ENCODE assay signal across 24 cellular contexts in genomic region chr5:41962491-41962890, GRCh38. TPM values are rescaled to one million over a fixed set of nuclear protein-coding genes. Genes with fewer than 3 reads are reported as not detected.
DNase-seq lines count a peak whose midpoint lies in the region; ATAC-seq, FAIRE-seq and TF ChIP-seq lines count a peak whose summit lies in the region.
"Had no signal": no experiment of that assay in that cellular context is flagged by ENCODE, and none has a peak within 500 bp of the region (broad histone marks: within the 10 kb centered on the region; RNA-seq: fewer than 3 reads in every experiment).

No MANE protein-coding gene starts in this region.

- H3K56ac ChIP-seq in H1 (replicated peaks; ENCODE audit: insufficient read length, low read depth, low read length) = no peak overlapping the region

- H3K23ac ChIP-seq in H1 (ENCODE audit: insufficient read length) (no peak overlapping the region), trophoblast cell (ENCODE audit: low read length) (no peak overlapping the region)

- H2BK5ac ChIP-seq in H1 (ENCODE audit: low read depth, low read length) (no peak overlapping the region), trophoblast cell (ENCODE audit: low read depth, low read length, poor library complexity) (no peak overlapping the region)

- no peaks in the 10 kb centered on the region for H3K27me3 Mint-ChIP-seq in stimulated activated naive CD8-positive, alpha-beta T cell treated with anti-CD3 and anti-CD28 coated beads, Interleukin-15, amount 100 ng/mL, for 72 hours

- ATAC-seq in lung (ENCODE audit: insufficient read depth, low FRiP score) = peak; percentile 41
- no peak for ATAC-seq in stimulated activated naive CD8-positive, alpha-beta T cell treated with anti-CD3 and anti-CD28 coated beads, Interleukin-15, amount 100 ng/mL, for 72 hours
- ATAC-seq: GM12878 had no signal

- H3K27ac ChIP-seq in H1 (ENCODE audit: low read depth, low read length) = no peak overlapping the region
- H3K27ac ChIP-seq in lung (ENCODE audit: low read depth in 1 of 2, low read length in 1 of 2) = no peak overlapping the region
- H3K27ac ChIP-seq in trophoblast cell (ENCODE audit: low read depth, low read length) = no peak overlapping the region
- H3K27ac ChIP-seq: 22Rv1; BLaER1 treated with 17β-estradiol and CSF1 and Interleukin-3, amounts not matched to agents 10 nM and 100 nM had no signal

- no peak overlapping the region for H4K8ac ChIP-seq in H1 (ENCODE audit: extremely low read depth, insufficient read depth, low read length)
- peak overlapping the region; percentile 38 for H4K8ac ChIP-seq in trophoblast cell (ENCODE audit: low read depth, low read length)

- H2AK5ac ChIP-seq in H1 (ENCODE audit: low read depth, low read length) = no peak overlapping the region
- no peak overlapping the region for H2AK5ac ChIP-seq in trophoblast cell (ENCODE audit: low read length)

- no peak overlapping the region for H3K27ac Mint-ChIP-seq in stimulated activated naive CD8-positive, alpha-beta T cell treated with anti-CD3 and anti-CD28 coated beads, Interleukin-15, amount 100 ng/mL, for 72 hours
- H3K27ac Mint-ChIP-seq: CD14-positive monocyte; CD4-positive, alpha-beta T cell; CD8-positive, alpha-beta memory T cell had no signal

- H3K4me2 ChIP-seq in H1 (ENCODE audit: insufficient read depth in 1 of 2, low read depth in 2 of 2, low read length in 2 of 2) (no peak overlapping the region), trophoblast cell (ENCODE audit: low read length) (no peak overlapping the region)
- H3K4me2 ChIP-seq: BLaER1 treated with 17β-estradiol and CSF1 and Interleukin-3, amounts not matched to agents 10 nM and 100 nM had no signal

- H2BK12ac ChIP-seq in H1 (ENCODE audit: low read depth, low read length) (no peak overlapping the region), trophoblast cell (ENCODE audit: low read length) (no peak overlapping the region)

- POLR2A ChIA-PET in H1 (lab: Charles Lee; ENCODE audit: partially characterized antibody) = no interaction called here

- no peak overlapping the region for H2BK15ac ChIP-seq in H1 (ENCODE audit: low read length)

- H3K27me3 ChIP-seq in H1 (replicated peaks in 1 of 4; ENCODE audit: control insufficient read depth in 3 of 4, extremely low read depth in 1 of 4, insufficient read depth in 3 of 4, low read length in 3 of 4) (no peaks in the 10 kb centered on the region), lung (ENCODE audit: control insufficient read depth, insufficient read depth) (no peaks in the 10 kb centered on the region), trophoblast cell (ENCODE audit: insufficient read depth, low read length) (no peaks in the 10 kb centered on the region)
- H3K27me3 ChIP-seq: BE2C; BLaER1 treated with 17β-estradiol and CSF1 and Interleukin-3, amounts not matched to agents 10 nM and 100 nM had no signal

- H3K4me1 Mint-ChIP-seq in stimulated activated naive CD8-positive, alpha-beta T cell treated with anti-CD3 and anti-CD28 coated beads, Interleukin-15, amount 100 ng/mL, for 72 hours = no peaks in the 10 kb centered on the region
- H3K4me1 Mint-ChIP-seq: CD14-positive monocyte; CD8-positive, alpha-beta memory T cell had no signal

- FAIRE-seq in H1 (lab: Jason Lieb, UNC) = no peak
- FAIRE-seq: A204.1, D721Med, GM12878, GM18507 had no signal

- H3K79me2 ChIP-seq in H1 (ENCODE audit: control insufficient read depth in 1 of 2, insufficient read depth in 2 of 2, low read length in 2 of 2) (no peaks in the 10 kb centered on the region), trophoblast cell (ENCODE audit: control insufficient read depth, insufficient read depth, low read length, poor library complexity) (no peaks in the 10 kb centered on the region)

- peaks cover 23 to 46% of the 10 kb centered on the region in 2 donors for H3K9me3 Mint-ChIP-seq in stimulated activated naive CD8-positive, alpha-beta T cell treated with anti-CD3 and anti-CD28 coated beads, Interleukin-15, amount 100 ng/mL, for 72 hours

- no peaks in the 10 kb centered on the region for H3K23me2 ChIP-seq in H1 (ENCODE audit: low read depth, low read length)

- H3K36me3 ChIP-seq in H1 (ENCODE audit: control insufficient read depth in 2 of 4, insufficient read depth in 4 of 4, low read length in 3 of 4) (no peaks in the 10 kb centered on the region), lung (ENCODE audit: control insufficient read depth in 2 of 2, insufficient read depth in 2 of 2, low read length in 2 of 2) (no peaks in the 10 kb centered on the region), trophoblast cell (ENCODE audit: control insufficient read depth in 1 of 2, insufficient read depth in 2 of 2, low read length in 2 of 2) (no peaks in the 10 kb centered on the region)
- H3K36me3 ChIP-seq: BE2C had no signal

- no peak overlapping the region for H2BK20ac ChIP-seq in H1 (ENCODE audit: low read length)

- H3K9ac ChIP-seq in H1 (replicated peaks in 1 of 4; ENCODE audit: extremely low read depth in 1 of 4, low read depth in 3 of 4, low read length in 3 of 4) = no peak overlapping the region
- no peak overlapping the region for H3K9ac ChIP-seq in trophoblast cell (ENCODE audit: low read length)
- H3K9ac ChIP-seq: BLaER1 treated with 17β-estradiol and CSF1 and Interleukin-3, amounts not matched to agents 10 nM and 100 nM had no signal

- H3K4me3 Mint-ChIP-seq in stimulated activated naive CD8-positive, alpha-beta T cell treated with anti-CD3 and anti-CD28 coated beads, Interleukin-15, amount 100 ng/mL, for 72 hours = no peak overlapping the region
- H3K4me3 Mint-ChIP-seq: CD14-positive monocyte; CD4-positive, alpha-beta T cell; CD8-positive, alpha-beta memory T cell had no signal

- H2AFZ ChIP-seq in H1 (ENCODE audit: low read length) (peak overlapping the region; percentile 41; the same call in 1 of the 2 replicates), trophoblast cell (ENCODE audit: insufficient read depth, low read length, poor library complexity) (no peak overlapping the region)

- H3K79me1 ChIP-seq in H1 (ENCODE audit: low read depth, low read length) = no peaks in the 10 kb centered on the region
- no peaks in the 10 kb centered on the region for H3K79me1 ChIP-seq in trophoblast cell (ENCODE audit: low read length)

- H3K4me3 ChIP-seq in H1 (ENCODE audit: extremely low read depth in 1 of 4, insufficient read depth in 2 of 4, low read depth in 3 of 4, low read length in 4 of 4) (no peak overlapping the region), lung (no peak overlapping the region), trophoblast cell (ENCODE audit: low read depth, low read length) (no peak overlapping the region)
- H3K4me3 ChIP-seq: BLaER1 treated with 17β-estradiol and CSF1 and Interleukin-3, amounts not matched to agents 10 nM and 100 nM; GM12878 had no signal

- H3K9me3 ChIP-seq in H1 (ENCODE audit: insufficient read depth in 2 of 2, low read depth in 1 of 2, low read length in 1 of 2) (no peaks in the 10 kb centered on the region; a peak in 1 of 4 replicates), lung (ENCODE audit: control insufficient read depth in 2 of 2, insufficient read depth in 1 of 2, low read length in 1 of 2) (peaks cover 5 to 9% of the 10 kb centered on the region in 2 donors), trophoblast cell (ENCODE audit: insufficient read depth, low read depth, low read length) (peaks cover 2% of the 10 kb centered on the region)
- H3K9me3 ChIP-seq: BE2C had no signal

- H3K4me1 ChIP-seq in H1 (replicated peaks in 1 of 4; ENCODE audit: control insufficient read depth in 3 of 4, insufficient read depth in 4 of 4, low read length in 3 of 4) (no peaks in the 10 kb centered on the region), lung (ENCODE audit: control insufficient read depth in 2 of 2, insufficient read depth in 2 of 2, low read length in 2 of 2) (no peaks in the 10 kb centered on the region), trophoblast cell (ENCODE audit: control insufficient read depth in 1 of 2, insufficient read depth in 2 of 2, low read length in 2 of 2) (no peaks in the 10 kb centered on the region)
- H3K4me1 ChIP-seq: BE2C; BLaER1 treated with 17β-estradiol and CSF1 and Interleukin-3, amounts not matched to agents 10 nM and 100 nM had no signal

- H3K14ac ChIP-seq in H1 (ENCODE audit: insufficient read length) (no peak overlapping the region), trophoblast cell (ENCODE audit: low read length) (no peak overlapping the region)

- no peaks in the 10 kb centered on the region for H4K20me1 ChIP-seq in H1 (replicated peaks in 1 of 2; ENCODE audit: control insufficient read depth in 1 of 2, insufficient read depth in 2 of 2, low read length in 2 of 2)
- H4K20me1 ChIP-seq: BLaER1 treated with 17β-estradiol and CSF1 and Interleukin-3, amounts not matched to agents 10 nM and 100 nM had no signal

- H4K91ac ChIP-seq in H1 (replicated peaks; ENCODE audit: insufficient read length, low read length) = no peak overlapping the region
- no peak overlapping the region for H4K91ac ChIP-seq in trophoblast cell (ENCODE audit: low read depth, low read length)

- TF ChIP-seq CTCF in H1 (IDR thresholded peaks at IDR 0.05; ENCODE audit: control extremely low read depth in 1 of 3, insufficient read depth in 1 of 3, low read depth in 1 of 3, low read length in 3 of 3) (no peak), lung (IDR thresholded peaks at IDR 0.05; ENCODE audit: control extremely low read depth, extremely low read depth) (no peak)

- no peak for TF ChIP-seq POLR2A in H1 (IDR thresholded peaks at IDR 0.05; ENCODE audit: control extremely low read depth in 1 of 2, low read depth in 2 of 2, low read length in 2 of 2)

- H4K12ac ChIP-seq in trophoblast cell (ENCODE audit: low read depth, low read length) = no peak overlapping the region

- H2BK120ac ChIP-seq in H1 (replicated peaks; ENCODE audit: low read depth, low read length) (no peak overlapping the region), trophoblast cell (ENCODE audit: insufficient read depth, low read length, poor library complexity) (no peak overlapping the region)

- H3K4ac ChIP-seq in H1 (replicated peaks; ENCODE audit: insufficient read length, low read depth, low read length) (no peak overlapping the region), trophoblast cell (ENCODE audit: low read depth, low read length) (no peak overlapping the region)

- H4K5ac ChIP-seq in H1 (ENCODE audit: insufficient read length, low read depth, low read length) = no peak overlapping the region

- WGBS in H1 (ENCODE audit: extremely low coverage in 1 of 2, insufficient coverage in 1 of 2, insufficient read length in 1 of 2, insufficient replicate concordance in 2 of 2, low coverage in 1 of 2, low lambda C conversion rate in 2 of 2, missing lambda C conversion rate in 1 of 2), 2 experiments = 89% methylated on average over 3 of the region's 3 CpGs; no CpG with 5 or more reads in 1 of the 2 experiments
- WGBS in lung, 2 donors = 69 to 80% methylated on average over 3 of the region's 3 CpGs
- no CpG with 5 or more reads among the region's 3 CpGs for WGBS in trophoblast cell (ENCODE audit: extremely low coverage, insufficient coverage, insufficient read length)

- no peak for TF ChIP-seq EP300 in H1 (IDR thresholded peaks at IDR 0.05; ENCODE audit: borderline replicate concordance in 1 of 2, low read depth in 2 of 2, low read length in 2 of 2)

- DNase-seq in H1 (ENCODE audit: low read depth in 1 of 2, low spot score in 2 of 2) (no peak), lung (ENCODE audit: low spot score) (no peak), trophoblast cell (no peak), AG08395 (ENCODE audit: low spot score) (no peak), SKM-1 (lab: John Stamatoyannopoulos, UW; ENCODE audit: unreplicated experiment) (no peak)
- DNase-seq in stimulated activated naive CD8-positive, alpha-beta T cell treated with anti-CD3 and anti-CD28 coated beads, Interleukin-15, amount 100 ng/mL, for 72 hours = no peak
- DNase-seq: AML-193; BE2C; CD4-positive, alpha-beta T cell; CD8-positive, alpha-beta memory T cell; DMS 273 treated with DMSO at 0.1 percent for 48 hours; DMS79; EL; GDM1; GOT3; H7; HCEC 1CT had no signal

- CTCF ChIA-PET in H1 (lab: Charles Lee; ENCODE audit: partially characterized antibody) = no interaction called here

- H3K18ac ChIP-seq in H1 (ENCODE audit: extremely low read depth, low read length) (no peak overlapping the region), trophoblast cell (ENCODE audit: low read length) (no peak overlapping the region)

- no peak for TF ChIP-seq RAD21 in H1 (IDR thresholded peaks at IDR 0.05 in 1 of 2, conservative IDR thresholded peaks at IDR 0.05 in 1 of 2; ENCODE audit: low read depth in 2 of 2, low read length in 2 of 2)

RNA-seq across cellular contexts. Expression of gene FBXO4, which starts 37.4 kb away (rescaled TPM):
- total RNA-seq in H1 (2021; fragmentation: NEBNext Ultra II Directional; extraction: Animal tissue kit (Norgen Biotek cat#: 25700)) = 0.57 and 0.88 TPM in 2 replicates
- 0.44 and 0.60 TPM in 2 replicates for polyA plus RNA-seq in H1 (2011; rRNA removed)
- 0.59 TPM for polyA plus RNA-seq in H1 (2011; cell fraction: cytosol; rRNA removed)
- polyA plus RNA-seq in H1 (2011; cell fraction: nucleus; rRNA removed) = 0.29 TPM
- polyA plus RNA-seq in H1 (2012, experiment 1 of 2) = 0.46 to 1.2 TPM (median 0.51 TPM) in 4 replicates
- polyA plus RNA-seq in H1 (2012, experiment 2 of 2) = 0.31 TPM
- 0.77 TPM for polyA plus RNA-seq in H1 (2013, experiment 1 of 2)
- 1.0 TPM for polyA plus RNA-seq in H1 (2013, experiment 2 of 2)
- polyA minus RNA-seq in H1 (2011; rRNA and poly(A)+ RNA removed) = 0.19 and 0.27 TPM in 2 replicates
- polyA minus RNA-seq in H1 (2011; cell fraction: cytosol; rRNA and poly(A)+ RNA removed) = not detected
- 1.2 TPM for polyA minus RNA-seq in H1 (2011; cell fraction: nucleus; rRNA and poly(A)+ RNA removed)
- total RNA-seq in lung = 10 to 100 TPM; 13.5 to 13.8 TPM
- 10 to 100 TPM in 1 of 2 donors, 1 to 10 TPM in 1; 7.7 to 19.3 TPM for polyA plus RNA-seq in lung
- polyA plus RNA-seq in trophoblast cell (2013) = 1.8 and 2.2 TPM in 2 replicates

RNA-seq across cellular contexts. Expression of gene RIMOC1, which starts 58.3 kb away (rescaled TPM):
- 33.4 and 35.1 TPM in 2 replicates for total RNA-seq in H1 (2021; fragmentation: NEBNext Ultra II Directional; extraction: Animal tissue kit (Norgen Biotek cat#: 25700))
- polyA plus RNA-seq in H1 (2011; rRNA removed) (12.6 and 20.6 TPM in 2 replicates), lung (10 to 100 TPM in 1 of 2 donors, 1 to 10 TPM in 1; 6.7 to 10.6 TPM)
- polyA plus RNA-seq in H1 (2011; cell fraction: cytosol; rRNA removed) = 18.9 TPM
- polyA plus RNA-seq in H1 (2011; cell fraction: nucleus; rRNA removed) = 4.5 TPM
- polyA plus RNA-seq in H1 (2012, experiment 1 of 2) = 6.4 to 18.1 TPM (median 9.1 TPM) in 4 replicates
- 2.6 TPM for polyA plus RNA-seq in H1 (2012, experiment 2 of 2)
- polyA plus RNA-seq in H1 (2013, experiment 1 of 2) = 16.3 TPM
- 16.8 TPM for polyA plus RNA-seq in H1 (2013, experiment 2 of 2)
- 25.4 and 25.5 TPM in 2 replicates for polyA minus RNA-seq in H1 (2011; rRNA and poly(A)+ RNA removed)
- 10.9 TPM for polyA minus RNA-seq in H1 (2011; cell fraction: cytosol; rRNA and poly(A)+ RNA removed)
- 13.1 TPM for polyA minus RNA-seq in H1 (2011; cell fraction: nucleus; rRNA and poly(A)+ RNA removed)
- total RNA-seq in lung = 10 to 100 TPM; 23.8 to 25.3 TPM
- 18.0 and 18.9 TPM in 2 replicates for polyA plus RNA-seq in trophoblast cell (2013)
